In genomic region chr9:90821697-90822096, GRCh38 we compare ENCODE assay signal across 32 cellular contexts. TPM values are rescaled to one million over a fixed set of nuclear protein-coding genes. Genes with fewer than 3 reads are reported as not detected.
DNase-seq lines count a peak whose midpoint lies in the region; ATAC-seq, FAIRE-seq and TF ChIP-seq lines count a peak whose summit lies in the region.
"Had no signal": no experiment of that assay in that cellular context is flagged by ENCODE, and none has a peak within 500 bp of the region (broad histone marks: within the 10 kb centered on the region; RNA-seq: fewer than 3 reads in every experiment).

No MANE protein-coding gene starts in this region.

- intact Hi-C loops in IMR-90 (cut with micrococcal nuclease) = no loop called here
- intact Hi-C loops in ascending aorta (cut with DNase I) = no loop called here

- WGBS in IMR-90 (ENCODE audit: extremely low coverage in 2 of 2, insufficient read length in 1 of 2), 2 experiments = no CpG with 5 or more reads among the region's 5 CpGs

- H2BK15ac ChIP-seq in IMR-90 (ENCODE audit: low read depth, low read length) = no peak overlapping the region

- CTCF ChIA-PET in IMR-90 (lab: Yijun Ruan, JAX) = no interaction called here

- H3K18ac ChIP-seq in IMR-90 (ENCODE audit: low read depth, low read length) = no peak overlapping the region

- no peak overlapping the region for H4K91ac ChIP-seq in IMR-90 (ENCODE audit: insufficient read depth, low read depth, low read length)

- H3K4me3 ChIP-seq in IMR-90 (ENCODE audit: insufficient read depth, low read depth, low read length) (no peak overlapping the region), RWPE2 (ENCODE audit: severe bottlenecking) (no peak overlapping the region), keratinocyte (ENCODE audit: control insufficient read depth in 2 of 3, extremely low read depth in 1 of 3, insufficient read depth in 2 of 3, low read depth in 1 of 3, low read length in 3 of 3) (no peak overlapping the region), osteoblast (ENCODE audit: insufficient read depth, low read length) (no peak overlapping the region), ascending aorta (no peak overlapping the region)
- H3K4me3 ChIP-seq: adrenal gland, GM23338, hepatocyte, prostate gland, sigmoid colon, tibial artery had no signal

- H3K79me1 ChIP-seq in IMR-90 (ENCODE audit: low read depth in 1 of 2, low read length in 2 of 2) = no peaks in the 10 kb centered on the region

- H3K14ac ChIP-seq in IMR-90 (replicated peaks; ENCODE audit: low read depth, low read length) = no peak overlapping the region

- BruUV-seq in IMR-90 (replicated peaks; lab: Mats Ljungman, UMichigan) = no TSS peak

- POLR2A ChIA-PET in IMR-90 (lab: Charles Lee; ENCODE audit: unreplicated experiment) = no interaction called here

- TF ChIP-seq POLR2A in IMR-90 (IDR thresholded peaks at IDR 0.05; ENCODE audit: low read depth, low read length) (no peak), erythroblast (IDR thresholded peaks at IDR 0.05; ENCODE audit: low read length) (no peak)

- no peak overlapping the region for H3K56ac ChIP-seq in IMR-90 (ENCODE audit: extremely low read depth, insufficient read depth, low read length)

- no peak overlapping the region for H4K8ac ChIP-seq in IMR-90 (ENCODE audit: low read depth in 2 of 2, low read length in 2 of 2)

- H2AFZ ChIP-seq in IMR-90 (replicated peaks; ENCODE audit: low read length, poor library complexity) (no peak overlapping the region), keratinocyte (ENCODE audit: control insufficient read depth, low read length) (no peak overlapping the region), osteoblast (ENCODE audit: low read length) (no peak overlapping the region)
- H2AFZ ChIP-seq: GM23338, hepatocyte had no signal

- DNase-seq in A172 (ENCODE audit: low spot score) (peak; percentile 51), IMR-90 (peak; percentile 10), RWPE2 (ENCODE audit: low spot score) (no peak), keratinocyte (ENCODE audit: low read depth, low spot score) (no peak), erythroblast (lab: John Stamatoyannopoulos, UW) (no peak), MV-4-11 (lab: John Stamatoyannopoulos, UW) (no peak), osteoblast (ENCODE audit: insufficient read length, low spot score, missing footprints) (no peak), ascending aorta (ENCODE audit: low spot score in 2 of 2) (no peak)
- DNase-seq: activated CD4-positive, alpha-beta memory T cell treated with anti-CD3 and anti-CD28 coated beads for 36 hours; activated CD4-positive, CD25-positive, alpha-beta regulatory T cell treated with anti-CD3 and anti-CD28 coated beads, Interleukin-2, amount 50 U/mL, for 72 hours; activated naive CD4-positive, alpha-beta T cell; activated T-cell treated with anti-CD3 and anti-CD28 coated beads, Interleukin-2, amount 50 U/mL, for 72 hours; adrenal gland; AML-193; CD8-positive, alpha-beta T cell; DMS 273 treated with DMSO at 0.1 percent for 48 hours; NCI-H1092 treated with DMSO at 0.1 percent for 48 hours; NCI-H1694 treated with DMSO at 0.1 percent for 48 hours; NCI-H82; sigmoid colon; SK-N-SH; stimulated activated CD4-positive, alpha-beta T cell treated with anti-CD3 and anti-CD28 coated beads, Interleukin-12 subunit alpha, Interleukin-12 subunit beta, amount 100 ng/mL, for 4 hours; stimulated activated CD4-positive, alpha-beta T cell treated with anti-CD3 and anti-CD28 coated beads, Interleukin-2, amount 100 ng/mL, for 48 hours; tibial artery had no signal

- peak; percentile 55 for FAIRE-seq in keratinocyte (lab: Jason Lieb, UNC)
- FAIRE-seq: GM18507, GM19239 had no signal

- H3K4ac ChIP-seq in IMR-90 (ENCODE audit: low read depth, low read length) = no peak overlapping the region

- no peaks in the 10 kb centered on the region for H4K20me1 ChIP-seq in IMR-90 (ENCODE audit: insufficient read depth, low read length)
- no peaks in the 10 kb centered on the region for H4K20me1 ChIP-seq in keratinocyte (ENCODE audit: control insufficient read depth, extremely low read depth, insufficient read depth, low read length)
- H4K20me1 ChIP-seq in osteoblast (ENCODE audit: insufficient read depth, low read length) = no peaks in the 10 kb centered on the region

- dilution Hi-C loops in IMR-90 (cut with HindIII; ENCODE audit: low sequenced_read_pairs, unreplicated experiment) = no loop called here
- dilution Hi-C loops in keratinocyte (cut with MboI; ENCODE audit: extremely low pct_ligation_motif_present, low sequenced_read_pairs) = no loop called here

- no peaks in the 10 kb centered on the region for H3K4me1 ChIP-seq in IMR-90 (ENCODE audit: control insufficient read depth, insufficient read depth, low read length)
- no peaks in the 10 kb centered on the region for H3K4me1 ChIP-seq in RWPE2 (ENCODE audit: insufficient read depth, poor library complexity, severe bottlenecking)
- H3K4me1 ChIP-seq in keratinocyte (ENCODE audit: control insufficient read depth, extremely low read depth, insufficient read depth, low read length) = peaks cover 3% of the 10 kb centered on the region
- no peaks in the 10 kb centered on the region for H3K4me1 ChIP-seq in osteoblast (ENCODE audit: insufficient read depth, low read length)
- no peaks in the 10 kb centered on the region for H3K4me1 ChIP-seq in ascending aorta
- H3K4me1 ChIP-seq: adrenal gland, prostate gland, sigmoid colon, tibial artery had no signal

- H3K9me3 ChIP-seq in IMR-90 (ENCODE audit: control insufficient read depth, insufficient read depth, low read length) (no peaks in the 10 kb centered on the region), RWPE2 (ENCODE audit: severe bottlenecking) (peaks cover 3% of the 10 kb centered on the region), keratinocyte (ENCODE audit: control insufficient read depth, low read depth, low read length) (no peaks in the 10 kb centered on the region), osteoblast (ENCODE audit: low read depth, low read length) (no peaks in the 10 kb centered on the region), ascending aorta (no peaks in the 10 kb centered on the region)
- H3K9me3 ChIP-seq: adrenal gland, prostate gland, sigmoid colon, SK-N-SH, tibial artery had no signal

- no peak overlapping the region for H3K23ac ChIP-seq in IMR-90 (ENCODE audit: low read depth, low read length)

- no peak for TF ChIP-seq CTCF in IMR-90 (conservative IDR thresholded peaks at IDR 0.05; ENCODE audit: low read depth, low read length)
- TF ChIP-seq CTCF in RWPE2 (IDR thresholded peaks at IDR 0.05; ENCODE audit: poor library complexity, severe bottlenecking) = no peak
- TF ChIP-seq CTCF in keratinocyte (optimal IDR thresholded peaks at IDR 0.05 in 1 of 3, IDR thresholded peaks at IDR 0.05 in 1 of 3, conservative IDR thresholded peaks at IDR 0.05 in 1 of 3; ENCODE audit: extremely low read depth in 1 of 3, insufficient read depth in 2 of 3, low read length in 3 of 3) = no peak
- no peak for TF ChIP-seq CTCF in osteoblast (IDR thresholded peaks at IDR 0.05; ENCODE audit: extremely low read depth, low read depth, low read length)
- TF ChIP-seq CTCF in ascending aorta (IDR thresholded peaks at IDR 0.05) = no peak

- no peaks in the 10 kb centered on the region for H3K79me2 ChIP-seq in keratinocyte (ENCODE audit: control insufficient read depth, insufficient read depth, low read length)
- no peaks in the 10 kb centered on the region for H3K79me2 ChIP-seq in osteoblast (ENCODE audit: insufficient read depth, low read length)
- H3K79me2 ChIP-seq: hepatocyte had no signal

- no peak overlapping the region for H3K4me2 ChIP-seq in IMR-90 (ENCODE audit: low read depth, low read length)
- no peak overlapping the region for H3K4me2 ChIP-seq in keratinocyte (ENCODE audit: control insufficient read depth, extremely low read depth, insufficient read depth, low read depth, low read length)
- no peak overlapping the region for H3K4me2 ChIP-seq in osteoblast (ENCODE audit: insufficient read depth, low read length)
- H3K4me2 ChIP-seq: GM23338, hepatocyte, SK-N-SH had no signal

- H3K27me3 ChIP-seq in IMR-90 (ENCODE audit: control insufficient read depth, insufficient read depth, low read length) = peaks cover 2% of the 10 kb centered on the region; the same call in 1 of the 2 replicates
- H3K27me3 ChIP-seq in RWPE2 (ENCODE audit: insufficient read depth, poor library complexity, severe bottlenecking) = no peaks in the 10 kb centered on the region
- H3K27me3 ChIP-seq in keratinocyte (ENCODE audit: control insufficient read depth, extremely low read depth, insufficient read depth, low read length) = no peaks in the 10 kb centered on the region
- no peaks in the 10 kb centered on the region for H3K27me3 ChIP-seq in osteoblast (ENCODE audit: insufficient read depth, low read length)
- H3K27me3 ChIP-seq in ascending aorta = no peaks in the 10 kb centered on the region
- H3K27me3 ChIP-seq: adrenal gland, hepatocyte, sigmoid colon, tibial artery had no signal

- no peak overlapping the region for H4K5ac ChIP-seq in IMR-90 (ENCODE audit: low read depth, low read length)

- ATAC-seq in IMR-90 (ENCODE audit: low read depth) = no peak
- ATAC-seq in RWPE2 (ENCODE audit: low read depth) = peak; percentile 53; the same call in 1 of the 3 replicates
- ATAC-seq: activated T-cell treated with anti-CD3 and anti-CD28 coated beads, Interleukin-2, amount 50 U/mL, for 72 hours; CD8-positive, alpha-beta T cell; GM23338 had no signal

- no peak overlapping the region for H2BK20ac ChIP-seq in IMR-90 (ENCODE audit: low read depth, low read length)

- no peak overlapping the region for H2AK9ac ChIP-seq in IMR-90 (replicated peaks; ENCODE audit: low read depth, low read length, poor library complexity)

- H3K36me3 ChIP-seq in IMR-90 (ENCODE audit: control insufficient read depth, insufficient read depth, low read length) = no peaks in the 10 kb centered on the region
- 0 out of 2 replicates have a peak, but pooled peaks cover 4% of the 10 kb centered on the region for H3K36me3 ChIP-seq in RWPE2 (ENCODE audit: low read depth)
- no peaks in the 10 kb centered on the region for H3K36me3 ChIP-seq in keratinocyte (ENCODE audit: control insufficient read depth in 2 of 2, extremely low read depth in 1 of 2, insufficient read depth in 2 of 2, low read length in 2 of 2)
- no peaks in the 10 kb centered on the region for H3K36me3 ChIP-seq in osteoblast (ENCODE audit: insufficient read depth, low read length)
- no peaks in the 10 kb centered on the region for H3K36me3 ChIP-seq in ascending aorta
- H3K36me3 ChIP-seq: adrenal gland, prostate gland, sigmoid colon, tibial artery had no signal

- TF ChIP-seq RAD21 in IMR-90 (IDR thresholded peaks at IDR 0.05; ENCODE audit: low read length) = no peak

- H2BK5ac ChIP-seq in IMR-90 (ENCODE audit: low read depth, low read length, poor library complexity, severe bottlenecking) = no peak overlapping the region

- H3K9me1 ChIP-seq in IMR-90 (ENCODE audit: insufficient read depth, low read length) (no peaks in the 10 kb centered on the region), keratinocyte (ENCODE audit: control insufficient read depth, extremely low read depth, insufficient read depth, low read length) (no peaks in the 10 kb centered on the region)

- H3K9ac ChIP-seq in IMR-90 (ENCODE audit: low read depth, low read length) (no peak overlapping the region), keratinocyte (ENCODE audit: control insufficient read depth, extremely low read depth, insufficient read depth, low read length) (no peak overlapping the region)
- H3K9ac ChIP-seq: SK-N-SH had no signal

- H2BK120ac ChIP-seq in IMR-90 (ENCODE audit: low read depth, low read length) = no peak overlapping the region

- no peak overlapping the region for H3K27ac ChIP-seq in IMR-90 (ENCODE audit: insufficient read depth, low read length)
- H3K27ac ChIP-seq in RWPE2 (ENCODE audit: poor library complexity, severe bottlenecking) = no peak overlapping the region
- no peak overlapping the region for H3K27ac ChIP-seq in keratinocyte (ENCODE audit: control insufficient read depth, insufficient read depth, low read length)
- H3K27ac ChIP-seq in osteoblast (ENCODE audit: low read depth, low read length) = no peak overlapping the region
- no peak overlapping the region for H3K27ac ChIP-seq in ascending aorta
- H3K27ac ChIP-seq: adrenal gland, hepatocyte, prostate gland, sigmoid colon, tibial artery had no signal

- in situ Hi-C loops in IMR-90 (cut with MboI; ENCODE audit: low sequenced_read_pairs) = no loop called here

- no peak overlapping the region for H2AK5ac ChIP-seq in IMR-90 (ENCODE audit: low read depth, low read length)

RNA-seq across cellular contexts. Expression of gene SYK, which starts 20.1 kb away (rescaled TPM):
- total RNA-seq in A172 (2014; rRNA removed; shearing (Covaris generic)) = not detected in 2 replicates
- total RNA-seq in IMR-90 (2012; rRNA removed) (not detected in 2 replicates), osteoblast (not detected in 2 replicates), ascending aorta (3.2 TPM)
- polyA plus RNA-seq in IMR-90 (2012; rRNA removed) (not detected in 2 replicates), keratinocyte (1.4 to 2.0 TPM (median 1.8 TPM) in 3 replicates)
- polyA plus RNA-seq in IMR-90 (2012; cell fraction: cytosol; rRNA removed) = not detected in 2 replicates
- polyA plus RNA-seq in IMR-90 (2012; cell fraction: nucleus; rRNA removed; ENCODE audit: low replicate concordance) = not detected in 2 replicates
- polyA plus RNA-seq in keratinocyte (2011; ENCODE audit: low read depth) = 1.8 TPM
- polyA plus RNA-seq in keratinocyte (2011; cell fraction: cytosol; rRNA removed) = 1.7 and 2.4 TPM in 2 replicates
- polyA plus RNA-seq in keratinocyte (2011; cell fraction: nucleus; rRNA removed) = 1.9 and 2.2 TPM in 2 replicates
- 2.4 and 2.5 TPM in 2 replicates for polyA plus RNA-seq in keratinocyte (2012; ENCODE audit: low replicate concordance)
- 1.4 to 3.4 TPM (median 1.6 TPM) in 3 replicates for polyA minus RNA-seq in keratinocyte
- polyA minus RNA-seq in keratinocyte (2011; cell fraction: cytosol; rRNA and poly(A)+ RNA removed) = 8.4 TPM
- 1.8 and 3.3 TPM in 2 replicates for polyA minus RNA-seq in keratinocyte (2011; cell fraction: nucleus; rRNA and poly(A)+ RNA removed)
- total RNA-seq: activated CD4-positive, alpha-beta memory T cell treated with anti-CD3 and anti-CD28 coated beads for 36 hours; fibroblast of lung; LHCN-M2; myocyte had no signal
- polyA plus RNA-seq: fibroblast of lung, SK-N-SH had no signal

Comparison
In these comparisons a context has a peak if more than half of its experiments do, and no peak if none do; other contexts are left out.
1. DNase-seq: peak in A172 (single experiment) and IMR-90 (single experiment); none in RWPE2 (single experiment), keratinocyte (single experiment), erythroblast (0 of 2), MV-4-11 (single experiment), osteoblast (single experiment) and ascending aorta (0 of 2).